In genomic region chr1:67004176-67004575, GRCh38 we compare ENCODE assay signal across 1 cellular context.
TF ChIP-seq lines count a peak whose summit lies in the region.

No MANE protein-coding gene starts in this region.

TF ChIP-seq in IMR-90, 13 proteins besides CTCF, POLR2A, EP300 and RAD21 (continued from another document):
- TF ChIP-seq RCOR1 (IDR thresholded peaks at IDR 0.05; ENCODE audit: insufficient replicate concordance, low read length) (no peak), FOS (IDR thresholded peaks at IDR 0.05; ENCODE audit: low read depth, low read length) (no peak)
